ENCODE assay signal across 13 cellular contexts in the genomic region with DNA sequence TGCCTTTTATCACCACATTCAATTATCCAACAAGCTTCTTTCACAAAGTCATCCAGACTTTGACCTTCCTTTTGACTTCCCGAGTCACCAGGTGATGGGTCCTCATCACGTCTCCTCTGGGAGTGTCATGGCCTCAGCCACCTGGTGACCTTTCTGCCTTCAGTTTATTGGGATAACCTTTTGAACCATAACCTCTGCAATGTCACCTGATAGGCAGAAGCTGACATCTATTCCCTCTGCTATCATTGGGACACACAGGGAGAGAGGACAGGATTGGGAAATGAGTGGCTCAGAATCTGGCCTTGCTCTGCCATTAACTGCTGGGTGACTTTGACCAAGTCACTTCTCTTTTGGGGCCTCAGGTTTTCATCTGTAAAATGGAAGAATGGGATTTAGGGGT.
A peak's percentile ranks its signal among the peaks of the same experiment; 100 is the strongest.
DNase-seq lines count a peak whose midpoint lies in the region; ATAC-seq and TF ChIP-seq lines count a peak whose summit lies in the region.
"Had no signal": no experiment of that assay in that cellular context is flagged by ENCODE, and none has a peak within 500 bp of the region (broad histone marks: within the 10 kb centered on the region; RNA-seq: fewer than 3 reads in every experiment).

No MANE protein-coding gene starts in this region.

- peaks cover 19% of the 10 kb centered on the region for H3K4me1 Mint-ChIP-seq in chondrocyte (ENCODE audit: low read depth)
- H3K4me1 Mint-ChIP-seq: CD4-positive, CD25-positive, alpha-beta regulatory T cell had no signal

- no peak overlapping the region for H3K4me3 Mint-ChIP-seq in chondrocyte (ENCODE audit: unreplicated experiment)
- H3K4me3 Mint-ChIP-seq: CD4-positive, CD25-positive, alpha-beta regulatory T cell had no signal

- ATAC-seq in left lobe of liver (peak; percentile 10), GM19397 (IDR thresholded peaks at IDR 0.05; ENCODE audit: unreplicated experiment) (no peak)
- ATAC-seq: HCT116 had no signal

- no peak for TF ChIP-seq POLR2A in uterus (IDR thresholded peaks at IDR 0.05)

- no peak for TF ChIP-seq CTCF in chondrocyte (IDR thresholded peaks at IDR 0.05)
- no peak for TF ChIP-seq CTCF in uterus (IDR thresholded peaks at IDR 0.05)

- peak overlapping the region; percentile 95 for H3K27ac Mint-ChIP-seq in chondrocyte (ENCODE audit: unreplicated experiment)
- H3K27ac Mint-ChIP-seq: CD4-positive, CD25-positive, alpha-beta regulatory T cell had no signal

- no peaks in the 10 kb centered on the region for H3K27me3 ChIP-seq in uterus
- H3K27me3 ChIP-seq: BLaER1 treated with 17β-estradiol and CSF1 and Interleukin-3, amounts not matched to agents 10 nM and 100 nM had no signal

- DNase-seq in HuH-7.5 (ENCODE audit: low spot score) (peak; percentile 33), chondrocyte (ENCODE audit: low spot score) (no peak), left lobe of liver (ENCODE audit: low spot score) (no peak), uterus (no peak), DMS 273 treated with DMSO at 0.1 percent for 48 hours (lab: John Stamatoyannopoulos, UW) (no peak), T-helper 2 cell (no peak)
- DNase-seq: ACHN; CD4-positive, CD25-positive, alpha-beta regulatory T cell; GM23248 had no signal

- intact Hi-C loops in uterus (cut with DNase I; ENCODE audit: low total_unique reads) = no loop called here

- no peaks in the 10 kb centered on the region for H3K36me3 Mint-ChIP-seq in chondrocyte (ENCODE audit: low read depth)
- H3K36me3 Mint-ChIP-seq: CD4-positive, CD25-positive, alpha-beta regulatory T cell had no signal

- H3K4me3 ChIP-seq in uterus = no peak overlapping the region
- H3K4me3 ChIP-seq: BLaER1 treated with 17β-estradiol and CSF1 and Interleukin-3, amounts not matched to agents 10 nM and 100 nM; GM23248 had no signal

- H3K27ac ChIP-seq in uterus = peak overlapping the region; percentile 58 to 78
- H3K27ac ChIP-seq: BLaER1 treated with 17β-estradiol and CSF1 and Interleukin-3, amounts not matched to agents 10 nM and 100 nM; HL-60 had no signal

- H3K9me3 ChIP-seq in uterus = no peaks in the 10 kb centered on the region
- H3K9me3 ChIP-seq: BLaER1 treated with 17β-estradiol and CSF1 and Interleukin-3, amounts not matched to agents 10 nM and 100 nM had no signal

- no peaks in the 10 kb centered on the region for H3K27me3 Mint-ChIP-seq in chondrocyte (ENCODE audit: low read depth)
- H3K27me3 Mint-ChIP-seq: CD4-positive, CD25-positive, alpha-beta regulatory T cell had no signal

- H3K4me1 ChIP-seq in uterus = peaks cover 0 to 10% of the 10 kb centered on the region in 2 donors
- H3K4me1 ChIP-seq: BLaER1 treated with 17β-estradiol and CSF1 and Interleukin-3, amounts not matched to agents 10 nM and 100 nM had no signal

- H3K36me3 ChIP-seq in uterus = no peaks in the 10 kb centered on the region
- H3K36me3 ChIP-seq: BLaER1 treated with 17β-estradiol and CSF1 and Interleukin-3, amounts not matched to agents 10 nM and 100 nM had no signal

- no peaks in the 10 kb centered on the region for H3K9me3 Mint-ChIP-seq in chondrocyte (ENCODE audit: low read depth)
